Comparison of ENCODE assay signal across 2 cellular contexts in genomic region chr2:134706587-134707329, GRCh38.
A peak's percentile ranks its signal among the peaks of the same experiment; 100 is the strongest.
TF ChIP-seq lines count a peak whose summit lies in the region.

No MANE protein-coding gene starts in this region.

TF ChIP-seq in IMR-90, 13 proteins besides CTCF, POLR2A, EP300 and RAD21:
- TF ChIP-seq CEBPB (IDR thresholded peaks at IDR 0.05; ENCODE audit: low read depth, low read length): no peak
- TF ChIP-seq, protein P1, sequence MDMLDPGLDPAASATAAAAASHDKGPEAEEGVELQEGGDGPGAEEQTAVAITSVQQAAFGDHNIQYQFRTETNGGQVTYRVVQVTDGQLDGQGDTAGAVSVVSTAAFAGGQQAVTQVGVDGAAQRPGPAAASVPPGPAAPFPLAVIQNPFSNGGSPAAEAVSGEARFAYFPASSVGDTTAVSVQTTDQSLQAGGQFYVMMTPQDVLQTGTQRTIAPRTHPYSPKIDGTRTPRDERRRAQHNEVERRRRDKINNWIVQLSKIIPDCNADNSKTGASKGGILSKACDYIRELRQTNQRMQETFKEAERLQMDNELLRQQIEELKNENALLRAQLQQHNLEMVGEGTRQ (IDR thresholded peaks at IDR 0.05; ENCODE audit: low read depth, low read length): 0 out of 2 replicates have a peak, but pooled peaks have one; percentile 15
- no peak for TF ChIP-seq RCOR1 (IDR thresholded peaks at IDR 0.05; ENCODE audit: insufficient replicate concordance, low read length)

TF ChIP-seq in K562, 482 proteins besides CTCF, POLR2A, EP300 and RAD21 (continues in another document):
- TF ChIP-seq NR2F6 (CRISPR knock-in tag; IDR thresholded peaks at IDR 0.05) (no peak), GTF2A2 (tag; IDR thresholded peaks at IDR 0.05) (no peak), RBM22 (IDR thresholded peaks at IDR 0.05; ENCODE audit: low read depth, low read length, poor library complexity, severe bottlenecking) (no peak), ARID3A (IDR thresholded peaks at IDR 0.05; ENCODE audit: borderline replicate concordance, low read depth, low read length) (no peak), ZNF696 (CRISPR knock-in tag; conservative IDR thresholded peaks at IDR 0.05) (no peak), FOXJ3 (CRISPR knock-in tag; IDR thresholded peaks at IDR 0.05) (no peak), POLR2AphosphoS5 (IDR thresholded peaks at IDR 0.05; ENCODE audit: control insufficient read depth, insufficient read depth, low read depth, low read length) (no peak), SREBF2 (CRISPR knock-in tag; IDR thresholded peaks at IDR 0.05) (no peak), RBFOX2 (IDR thresholded peaks at IDR 0.05; ENCODE audit: low read depth, low read length) (peak; percentile 23; the same call in 1 of the 2 replicates), GABPB1 (CRISPR knock-in tag; IDR thresholded peaks at IDR 0.05) (peak; percentile 77; the same call in 1 of the 2 replicates), CHD1 (IDR thresholded peaks at IDR 0.05; ENCODE audit: low read length) (no peak), FOXP1 (CRISPR knock-in tag; IDR thresholded peaks at IDR 0.05) (peak; percentile 85; the same call in 1 of the 2 replicates), ZNF23 (CRISPR knock-in tag; IDR thresholded peaks at IDR 0.05) (no peak), STAG1 (CRISPR knock-in tag; IDR thresholded peaks at IDR 0.05; ENCODE audit: borderline replicate concordance) (no peak), ETV1 (tag; conservative IDR thresholded peaks at IDR 0.05; ENCODE audit: low read depth) (peak; percentile 92), ZBTB40 (IDR thresholded peaks at IDR 0.05) (0 out of 2 replicates have a peak, but pooled peaks have one; percentile 23), ZBTB40 (CRISPR knock-in tag; IDR thresholded peaks at IDR 0.05) (0 out of 2 replicates have a peak, but pooled peaks have one; percentile 27), MAZ (CRISPR knock-in tag; conservative IDR thresholded peaks at IDR 0.05 in 1 of 2, IDR thresholded peaks at IDR 0.05 in 1 of 2) (peak; percentile 46 to 47; a peak in 2 of 4 replicates), ZC3H8 (IDR thresholded peaks at IDR 0.05) (no peak), TAF9B (IDR thresholded peaks at IDR 0.05; ENCODE audit: partially characterized antibody) (no peak), ZNF263 (CRISPR knock-in tag; IDR thresholded peaks at IDR 0.05; ENCODE audit: borderline replicate concordance) (peak; percentile 92), FOXA3 (CRISPR knock-in tag; conservative IDR thresholded peaks at IDR 0.05 in 1 of 2, IDR thresholded peaks at IDR 0.05 in 1 of 2) (0 out of 4 replicates have a peak, but pooled peaks of 1 of the 2 experiments have one; percentile 54), TFE3 (CRISPR knock-in tag; IDR thresholded peaks at IDR 0.05) (peak; percentile 83), CSDE1 (IDR thresholded peaks at IDR 0.05) (no peak), FOXP4 (CRISPR knock-in tag; IDR thresholded peaks at IDR 0.05; ENCODE audit: borderline replicate concordance) (0 out of 2 replicates have a peak, but pooled peaks have one; percentile 25), E2F3 (CRISPR knock-in tag; IDR thresholded peaks at IDR 0.05) (no peak), ZNF584 (CRISPR knock-in tag; IDR thresholded peaks at IDR 0.05; ENCODE audit: low read depth) (peak; percentile 27), GABPA (tag; conservative IDR thresholded peaks at IDR 0.05; ENCODE audit: low read depth) (peak; percentile 81), DDX20 (tag; IDR thresholded peaks at IDR 0.05; ENCODE audit: low read depth) (no peak), ZNF316 (IDR thresholded peaks at IDR 0.05) (no peak), THRAP3 (IDR thresholded peaks at IDR 0.05; ENCODE audit: borderline replicate concordance) (no peak)
- TF ChIP-seq, protein P1 (CRISPR knock-in tag; IDR thresholded peaks at IDR 0.05): peak; percentile 89
- TF ChIP-seq, protein P2, sequence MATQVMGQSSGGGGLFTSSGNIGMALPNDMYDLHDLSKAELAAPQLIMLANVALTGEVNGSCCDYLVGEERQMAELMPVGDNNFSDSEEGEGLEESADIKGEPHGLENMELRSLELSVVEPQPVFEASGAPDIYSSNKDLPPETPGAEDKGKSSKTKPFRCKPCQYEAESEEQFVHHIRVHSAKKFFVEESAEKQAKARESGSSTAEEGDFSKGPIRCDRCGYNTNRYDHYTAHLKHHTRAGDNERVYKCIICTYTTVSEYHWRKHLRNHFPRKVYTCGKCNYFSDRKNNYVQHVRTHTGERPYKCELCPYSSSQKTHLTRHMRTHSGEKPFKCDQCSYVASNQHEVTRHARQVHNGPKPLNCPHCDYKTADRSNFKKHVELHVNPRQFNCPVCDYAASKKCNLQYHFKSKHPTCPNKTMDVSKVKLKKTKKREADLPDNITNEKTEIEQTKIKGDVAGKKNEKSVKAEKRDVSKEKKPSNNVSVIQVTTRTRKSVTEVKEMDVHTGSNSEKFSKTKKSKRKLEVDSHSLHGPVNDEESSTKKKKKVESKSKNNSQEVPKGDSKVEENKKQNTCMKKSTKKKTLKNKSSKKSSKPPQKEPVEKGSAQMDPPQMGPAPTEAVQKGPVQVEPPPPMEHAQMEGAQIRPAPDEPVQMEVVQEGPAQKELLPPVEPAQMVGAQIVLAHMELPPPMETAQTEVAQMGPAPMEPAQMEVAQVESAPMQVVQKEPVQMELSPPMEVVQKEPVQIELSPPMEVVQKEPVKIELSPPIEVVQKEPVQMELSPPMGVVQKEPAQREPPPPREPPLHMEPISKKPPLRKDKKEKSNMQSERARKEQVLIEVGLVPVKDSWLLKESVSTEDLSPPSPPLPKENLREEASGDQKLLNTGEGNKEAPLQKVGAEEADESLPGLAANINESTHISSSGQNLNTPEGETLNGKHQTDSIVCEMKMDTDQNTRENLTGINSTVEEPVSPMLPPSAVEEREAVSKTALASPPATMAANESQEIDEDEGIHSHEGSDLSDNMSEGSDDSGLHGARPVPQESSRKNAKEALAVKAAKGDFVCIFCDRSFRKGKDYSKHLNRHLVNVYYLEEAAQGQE (CRISPR knock-in tag; IDR thresholded peaks at IDR 0.05; ENCODE audit: low read depth): no peak
- TF ChIP-seq, protein P3, sequence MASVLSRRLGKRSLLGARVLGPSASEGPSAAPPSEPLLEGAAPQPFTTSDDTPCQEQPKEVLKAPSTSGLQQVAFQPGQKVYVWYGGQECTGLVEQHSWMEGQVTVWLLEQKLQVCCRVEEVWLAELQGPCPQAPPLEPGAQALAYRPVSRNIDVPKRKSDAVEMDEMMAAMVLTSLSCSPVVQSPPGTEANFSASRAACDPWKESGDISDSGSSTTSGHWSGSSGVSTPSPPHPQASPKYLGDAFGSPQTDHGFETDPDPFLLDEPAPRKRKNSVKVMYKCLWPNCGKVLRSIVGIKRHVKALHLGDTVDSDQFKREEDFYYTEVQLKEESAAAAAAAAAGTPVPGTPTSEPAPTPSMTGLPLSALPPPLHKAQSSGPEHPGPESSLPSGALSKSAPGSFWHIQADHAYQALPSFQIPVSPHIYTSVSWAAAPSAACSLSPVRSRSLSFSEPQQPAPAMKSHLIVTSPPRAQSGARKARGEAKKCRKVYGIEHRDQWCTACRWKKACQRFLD (CRISPR knock-in tag; IDR thresholded peaks at IDR 0.05): peak; percentile 60; the same call in 1 of the 2 replicates
- TF ChIP-seq, protein P4, sequence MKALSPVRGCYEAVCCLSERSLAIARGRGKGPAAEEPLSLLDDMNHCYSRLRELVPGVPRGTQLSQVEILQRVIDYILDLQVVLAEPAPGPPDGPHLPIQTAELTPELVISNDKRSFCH (CRISPR knock-in tag; IDR thresholded peaks at IDR 0.05): no peak
- TF ChIP-seq, protein P4 (tag; IDR thresholded peaks at IDR 0.05): peak; percentile 27
